Comparison of ENCODE assay signal across 9 cellular contexts in the genomic region with DNA sequence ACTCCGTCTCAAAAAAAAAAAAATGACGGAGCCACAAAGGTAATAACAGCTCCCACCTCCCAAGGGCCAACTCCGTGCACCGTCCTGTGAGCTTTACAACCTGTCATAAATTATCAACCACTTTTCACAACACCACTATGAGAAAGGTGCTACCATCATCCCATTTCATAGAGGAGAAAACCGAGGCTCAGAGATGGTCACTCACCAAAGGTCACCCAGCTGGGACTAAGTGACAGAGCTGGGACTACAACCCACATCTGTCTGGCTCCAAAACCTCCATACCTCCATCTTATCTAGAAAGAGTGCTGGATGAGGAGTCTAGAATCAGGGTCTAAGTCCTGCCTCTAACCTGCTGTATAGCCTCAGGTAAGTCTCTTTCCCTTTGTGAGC. TPM values are rescaled to one million over a fixed set of nuclear protein-coding genes. Genes with fewer than 3 reads are reported as not detected.
DNase-seq lines count a peak whose midpoint lies in the region; ATAC-seq and TF ChIP-seq lines count a peak whose summit lies in the region.
"Had no signal": no experiment of that assay in that cellular context is flagged by ENCODE, and none has a peak within 500 bp of the region (broad histone marks: within the 10 kb centered on the region; RNA-seq: fewer than 3 reads in every experiment).

No MANE protein-coding gene starts in this region.

- H3K9ac ChIP-seq in SK-N-SH, result no peak overlapping the region
- H3K9ac ChIP-seq in trophoblast cell (ENCODE audit: low read length), result no peak overlapping the region

- H3K9me3 Mint-ChIP-seq in activated B cell treated with CpG ODN at 0.5 μM for 24 hours, result no peaks in the 10 kb centered on the region

- no peaks in the 10 kb centered on the region for H3K27me3 Mint-ChIP-seq in activated B cell treated with CpG ODN at 0.5 μM for 24 hours

- no peaks in the 10 kb centered on the region for H4K20me1 ChIP-seq in SK-N-SH (ENCODE audit: insufficient read depth)

- no peak overlapping the region for H4K12ac ChIP-seq in trophoblast cell (ENCODE audit: low read depth, low read length)

- H3K79me1 ChIP-seq in trophoblast cell (ENCODE audit: low read length), result no peaks in the 10 kb centered on the region

- TF ChIP-seq EP300 in SK-N-SH (IDR thresholded peaks at IDR 0.05; ENCODE audit: borderline replicate concordance in 1 of 2, low read depth in 1 of 2, low read length in 1 of 2) (no peak), gastroesophageal sphincter (IDR thresholded peaks at IDR 0.05) (no peak), stomach (IDR thresholded peaks at IDR 0.05) (no peak)

- H2BK120ac ChIP-seq in trophoblast cell (ENCODE audit: insufficient read depth, low read length, poor library complexity), result no peak overlapping the region

- H3K4me3 Mint-ChIP-seq in activated B cell treated with CpG ODN at 0.5 μM for 24 hours, result peak overlapping the region; percentile 87

- no peak overlapping the region for H3K14ac ChIP-seq in trophoblast cell (ENCODE audit: low read length)

- intact Hi-C loops in activated B cell treated with CpG ODN at 0.5 μM for 24 hours (cut with micrococcal nuclease) (loop anchor here (1.0 kb wide), 5 partner anchors 9 to 79 kb away; no protein-coding TSS in a partner anchor), stomach (cut with DNase I; ENCODE audit: low total_unique reads) (no loop called here)

- TF ChIP-seq RAD21 in SK-N-SH (IDR thresholded peaks at IDR 0.05; ENCODE audit: low read length), result no peak

- no peak overlapping the region for H4K8ac ChIP-seq in trophoblast cell (ENCODE audit: low read depth, low read length)

- POLR2A ChIA-PET in SK-N-SH (lab: Yijun Ruan, JAX), result no interaction called here
- POLR2A ChIA-PET in activated B cell treated with CpG ODN at 0.5 μM for 24 hours (lab: Charles Lee), result interaction anchor here (0.6 to 7.2 kb wide), 11 partner anchors 9 to 829 kb away, joined by 3 to 129 read pairs (median 5); a partner anchor contains a TSS

- H3K36me3 Mint-ChIP-seq in activated B cell treated with CpG ODN at 0.5 μM for 24 hours (ENCODE audit: low read depth), result peaks cover 34% of the 10 kb centered on the region

- no peak overlapping the region for H3K18ac ChIP-seq in trophoblast cell (ENCODE audit: low read length)

- 0 out of 4 replicates have a peak overlapping the region, but pooled peaks of 1 of the 2 experiments have one; percentile 23 for H3K4me3 ChIP-seq in SK-N-SH (ENCODE audit: low read depth in 2 of 2, low read length in 1 of 2)
- H3K4me3 ChIP-seq in gastroesophageal sphincter, result no peak overlapping the region
- H3K4me3 ChIP-seq in stomach, result no peak overlapping the region
- no peak overlapping the region for H3K4me3 ChIP-seq in trophoblast cell (ENCODE audit: low read depth, low read length)

- H3K23ac ChIP-seq in trophoblast cell (ENCODE audit: low read length), result no peak overlapping the region

- TF ChIP-seq CTCF in SK-N-SH (IDR thresholded peaks at IDR 0.05) (no peak), activated B cell treated with CpG ODN at 0.5 μM for 24 hours (IDR thresholded peaks at IDR 0.05) (no peak), gastroesophageal sphincter (IDR thresholded peaks at IDR 0.05) (no peak), stomach (IDR thresholded peaks at IDR 0.05) (no peak)

- no peak overlapping the region for H2AK5ac ChIP-seq in trophoblast cell (ENCODE audit: low read length)

- no peak for TF ChIP-seq POLR2A in gastroesophageal sphincter (IDR thresholded peaks at IDR 0.05)
- TF ChIP-seq POLR2A in stomach (IDR thresholded peaks at IDR 0.05), result no peak

- WGBS in SK-N-SH (ENCODE audit: low lambda C conversion rate), result 96% methylated on average over 5 of the region's 5 CpGs
- 83% methylated on average over 5 of the region's 5 CpGs; no CpG with 5 or more reads in 1 of the 2 donors for WGBS in gastroesophageal sphincter (ENCODE audit: low coverage in 1 of 2), 2 donors
- 90 to 96% (median 93%) methylated on average over 5 of the region's 5 CpGs for WGBS in stomach, 5 donors
- no CpG with 5 or more reads among the region's 5 CpGs for WGBS in trophoblast cell (ENCODE audit: extremely low coverage, insufficient coverage, insufficient read length)

- no peak for DNase-seq in SK-N-SH
- DNase-seq in activated B cell treated with CpG ODN at 0.5 μM for 24 hours, result no peak
- DNase-seq in stomach, result no peak
- no peak for DNase-seq in trophoblast cell
- DNase-seq: NCI-H2081 had no signal

- H3K4me2 ChIP-seq in SK-N-SH (peak overlapping the region; percentile 74), trophoblast cell (ENCODE audit: low read length) (no peak overlapping the region)

- H3K4me1 Mint-ChIP-seq in activated B cell treated with CpG ODN at 0.5 μM for 24 hours, result peaks cover 92% of the 10 kb centered on the region

- H3K79me2 ChIP-seq in SK-N-SH (ENCODE audit: insufficient read depth), result peaks cover 36% of the 10 kb centered on the region
- no peaks in the 10 kb centered on the region for H3K79me2 ChIP-seq in trophoblast cell (ENCODE audit: control insufficient read depth, insufficient read depth, low read length, poor library complexity)

- H3K4ac ChIP-seq in trophoblast cell (ENCODE audit: low read depth, low read length), result no peak overlapping the region

- peak overlapping the region; percentile 1 to 91; a peak in 3 of 4 replicates for H3K27ac ChIP-seq in SK-N-SH (ENCODE audit: low read depth in 2 of 2, low read length in 1 of 2)
- H3K27ac ChIP-seq in gastroesophageal sphincter, result peak overlapping the region in 3 of 4 donors; percentile 79 to 96 (median 91)
- peak overlapping the region; percentile 53 to 94 (median 89) for H3K27ac ChIP-seq in stomach
- H3K27ac ChIP-seq in trophoblast cell (ENCODE audit: low read depth, low read length), result no peak overlapping the region

- peaks cover 19% of the 10 kb centered on the region for H3F3A ChIP-seq in SK-N-SH (replicated peaks; ENCODE audit: insufficient read depth)

- no peaks in the 10 kb centered on the region for H3K9me2 ChIP-seq in SK-N-SH

- ATAC-seq in SK-N-SH treated with all-trans-retinoic acid at 6 μM for 48 hours (no peak), activated B cell treated with CpG ODN at 0.5 μM for 24 hours (ENCODE audit: low read depth) (no peak), gastroesophageal sphincter (no peak), HG02623 (IDR thresholded peaks at IDR 0.05; ENCODE audit: unreplicated experiment) (no peak), HG03097 (IDR thresholded peaks at IDR 0.05; ENCODE audit: low FRiP score, unreplicated experiment) (no peak)

- H3K4me1 ChIP-seq in SK-N-SH (ENCODE audit: control insufficient read depth in 1 of 2, insufficient read depth in 2 of 2, low read depth in 1 of 2, low read length in 1 of 2), result peaks cover 26 to 59% of the 10 kb centered on the region in 2 experiments
- H3K4me1 ChIP-seq in gastroesophageal sphincter, result peaks cover 13 to 98% (median 57%) of the 10 kb centered on the region in 3 donors
- peaks cover 90 to 99% (median 95%) of the 10 kb centered on the region in 4 donors for H3K4me1 ChIP-seq in stomach
- peaks cover 16 to 22% of the 10 kb centered on the region in 2 experiments for H3K4me1 ChIP-seq in trophoblast cell (ENCODE audit: control insufficient read depth in 1 of 2, insufficient read depth in 2 of 2, low read length in 2 of 2)

- H3K27me3 ChIP-seq in SK-N-SH (ENCODE audit: insufficient read depth) (no peaks in the 10 kb centered on the region), gastroesophageal sphincter (no peaks in the 10 kb centered on the region), stomach (no peaks in the 10 kb centered on the region), trophoblast cell (ENCODE audit: insufficient read depth, low read length) (no peaks in the 10 kb centered on the region)

- H2AFZ ChIP-seq in SK-N-SH (ENCODE audit: low read depth) (0 out of 2 replicates have a peak overlapping the region, but pooled peaks have one; percentile 50), trophoblast cell (ENCODE audit: insufficient read depth, low read length, poor library complexity) (no peak overlapping the region)

- CTCF ChIA-PET in SK-N-SH (lab: Yijun Ruan, JAX), result interaction anchor here (0.6 to 7.7 kb wide), 14 partner anchors 9 to 603 kb away, joined by 3 to 65 read pairs (median 5); no protein-coding TSS in a partner anchor
- CTCF ChIA-PET in activated B cell treated with CpG ODN at 0.5 μM for 24 hours (lab: Charles Lee), result interaction anchor here (0.7 to 3.4 kb wide), 14 partner anchors 9 to 79 kb away, joined by 3 to 25 read pairs (median 5); a partner anchor contains a TSS

- no peak overlapping the region for H2BK5ac ChIP-seq in trophoblast cell (ENCODE audit: low read depth, low read length, poor library complexity)

- H3K27ac Mint-ChIP-seq in activated B cell treated with CpG ODN at 0.5 μM for 24 hours, result peak overlapping the region; percentile 94

- H2BK12ac ChIP-seq in trophoblast cell (ENCODE audit: low read length), result no peak overlapping the region

- H3K9me3 ChIP-seq in SK-N-SH (no peaks in the 10 kb centered on the region), gastroesophageal sphincter (no peaks in the 10 kb centered on the region), stomach (no peaks in the 10 kb centered on the region), trophoblast cell (ENCODE audit: insufficient read depth, low read depth, low read length) (no peaks in the 10 kb centered on the region)

- H4K91ac ChIP-seq in trophoblast cell (ENCODE audit: low read depth, low read length), result no peak overlapping the region

- no peaks in the 10 kb centered on the region for H3K36me3 ChIP-seq in SK-N-SH (replicated peaks in 1 of 2; ENCODE audit: control insufficient read depth in 1 of 2, insufficient read depth in 2 of 2, low read length in 1 of 2)
- H3K36me3 ChIP-seq in gastroesophageal sphincter, result peaks cover 0 to 8% of the 10 kb centered on the region in 2 donors
- H3K36me3 ChIP-seq in stomach, result no peaks in the 10 kb centered on the region
- H3K36me3 ChIP-seq in trophoblast cell (ENCODE audit: control insufficient read depth in 1 of 2, insufficient read depth in 2 of 2, low read length in 2 of 2), result no peaks in the 10 kb centered on the region

TF ChIP-seq in SK-N-SH treated with all-trans-retinoic acid at 6 μM for 48 hours, 23 proteins besides CTCF, POLR2A, EP300 and RAD21 (continues in another document):
- TF ChIP-seq ZFP30 (CRISPR knock-in tag; IDR thresholded peaks at IDR 0.05), result no peak
- TF ChIP-seq ZNF565 (CRISPR knock-in tag; conservative IDR thresholded peaks at IDR 0.05; ENCODE audit: low read depth), result no peak
- no peak for TF ChIP-seq TCF4 (CRISPR knock-in tag; IDR thresholded peaks at IDR 0.05; ENCODE audit: borderline replicate concordance)
- TF ChIP-seq ARNTL (CRISPR knock-in tag; IDR thresholded peaks at IDR 0.05; ENCODE audit: borderline replicate concordance, low read depth), result no peak
- no peak for TF ChIP-seq RARB (CRISPR knock-in tag; IDR thresholded peaks at IDR 0.05)
- no peak for TF ChIP-seq SNAI2 (CRISPR knock-in tag; IDR thresholded peaks at IDR 0.05)

RNA-seq across cellular contexts. Expression of a gene that starts 43.6 kb away (rescaled TPM):
- polyA plus RNA-seq in SK-N-SH (2012; rRNA removed), result 62.3 and 96.6 TPM in 2 replicates
- 48.1 and 60.4 TPM in 2 replicates for polyA plus RNA-seq in SK-N-SH (2012; cell fraction: cytosol; rRNA removed)
- 53.0 and 69.9 TPM in 2 replicates for polyA plus RNA-seq in SK-N-SH (2012; cell fraction: nucleus; rRNA removed)
- total RNA-seq in activated B cell treated with CpG ODN at 0.5 μM for 24 hours, result 208 and 209 TPM in 2 replicates
- 10 to 100 TPM; 68.3 to 94.7 (median 69.9) TPM for total RNA-seq in gastroesophageal sphincter
- 100 to 1,000 TPM in 2 of 5 donors, 10 to 100 TPM in 3; 40.2 to 574 (median 71.4) TPM for total RNA-seq in stomach
- polyA plus RNA-seq in stomach, result 10 to 100 TPM; 17.6 to 30.9 (median 25.4) TPM
- 50.0 and 52.3 TPM in 2 replicates for polyA plus RNA-seq in trophoblast cell (2013)
